Comparison of ENCODE assay signal across 1 cellular context in the genomic region with DNA sequence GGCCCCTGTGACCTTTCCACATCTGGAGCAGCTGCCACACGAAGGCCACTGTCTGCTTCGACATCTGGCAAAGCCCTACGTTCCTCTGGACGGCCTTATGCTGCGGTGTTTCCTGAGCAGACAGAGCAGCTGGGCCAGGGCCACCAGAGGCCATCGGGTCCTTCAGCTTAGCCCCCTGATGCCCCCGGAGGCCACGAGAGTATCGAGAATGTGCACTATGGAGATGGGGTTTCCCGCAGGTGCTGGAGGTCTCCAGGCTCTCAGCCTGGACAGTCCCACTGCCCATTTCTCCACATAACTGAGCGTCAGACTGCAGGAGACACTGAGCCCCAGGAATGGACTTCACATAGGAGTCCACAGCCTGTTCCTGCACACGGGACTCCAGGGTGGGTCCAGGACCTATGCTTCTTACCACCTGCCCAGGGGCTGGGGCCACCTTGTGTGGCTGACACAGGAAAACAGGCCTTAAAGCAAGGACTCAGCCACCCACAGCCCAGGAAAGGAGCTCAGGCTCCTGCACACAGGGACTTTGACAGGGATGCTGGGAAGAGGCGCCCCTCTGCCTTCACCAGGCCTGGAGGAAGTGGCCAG.
TF ChIP-seq lines count a peak whose summit lies in the region.

No MANE protein-coding gene starts in this region.

TF ChIP-seq in K562, 482 proteins besides CTCF, POLR2A, EP300 and RAD21 (continued from another document):
- no peak for TF ChIP-seq NFIC (IDR thresholded peaks at IDR 0.05)
- TF ChIP-seq POLR2AphosphoS2 (IDR thresholded peaks at IDR 0.05; ENCODE audit: low read length) = no peak
- TF ChIP-seq POLR2G (IDR thresholded peaks at IDR 0.05; ENCODE audit: low read depth, low read length) = 0 out of 2 replicates have a peak, but pooled peaks have one; percentile 11
- TF ChIP-seq CHD4 (IDR thresholded peaks at IDR 0.05; ENCODE audit: insufficient read depth, insufficient replicate concordance, low read depth, low read length, poor library complexity, severe bottlenecking) = no peak
TF ChIP-seq in K562: peak in this region for 1.
